ENCODE assay signal across 9 cellular contexts in genomic region chr12:52874573-52875435, GRCh38. TPM values are rescaled to one million over a fixed set of nuclear protein-coding genes. Genes with fewer than 3 reads are reported as not detected.
DNase-seq lines count a peak whose midpoint lies in the region; ATAC-seq, FAIRE-seq and TF ChIP-seq lines count a peak whose summit lies in the region.
"Had no signal": no experiment of that assay in that cellular context is flagged by ENCODE, and none has a peak within 500 bp of the region (broad histone marks: within the 10 kb centered on the region; RNA-seq: fewer than 3 reads in every experiment).

No MANE protein-coding gene starts in this region.

- peaks cover 10 to 24% (median 16%) of the 10 kb centered on the region in 4 donors for H3K4me1 Mint-ChIP-seq in CD4-positive, alpha-beta memory T cell

- H2AFZ ChIP-seq in OCI-LY7 (ENCODE audit: low read length): no peak overlapping the region

- H4K20me1 ChIP-seq in OCI-LY7 (ENCODE audit: insufficient read depth, low read length): no peaks in the 10 kb centered on the region

- no peak for DNase-seq in CD4-positive, alpha-beta memory T cell
- DNase-seq in OCI-LY7 (ENCODE audit: low spot score): no peak
- DNase-seq in epithelial cell of esophagus (ENCODE audit: low read depth): no peak
- DNase-seq in pancreas: peak in 1 of 6 donors; percentile 59
- no peak for DNase-seq in NCI-H1417 (lab: John Stamatoyannopoulos, UW)
- no peak for DNase-seq in NCI-H526 treated with DMSO at 0.1 percent for 48 hours (lab: John Stamatoyannopoulos, UW)
- DNase-seq in C1 segment of cervical spinal cord (lab: John Stamatoyannopoulos, UW): no peak
- DNase-seq: NCI-H1417 treated with DMSO at 0.1 percent for 48 hours had no signal

- FAIRE-seq in pancreas (lab: Jason Lieb, UNC): no peak

- H3K27me3 ChIP-seq in CD4-positive, alpha-beta memory T cell (ENCODE audit: insufficient read depth, low read length): no peaks in the 10 kb centered on the region
- H3K27me3 ChIP-seq in pancreas: no peaks in the 10 kb centered on the region

- peak overlapping the region in 1 of 2 donors; percentile 41 for H3K4me3 ChIP-seq in CD4-positive, alpha-beta memory T cell (ENCODE audit: low read length in 2 of 2)
- H3K4me3 ChIP-seq in OCI-LY7 (ENCODE audit: low read depth, low read length, poor library complexity, severe bottlenecking) (peak overlapping the region; percentile 23), epithelial cell of esophagus (ENCODE audit: low read length) (peak overlapping the region; percentile 30), pancreas (peak overlapping the region in 3 of 4 donors; percentile 32 to 61 (median 58))

- intact Hi-C loops in CD4-positive, alpha-beta memory T cell (cut with micrococcal nuclease): loop anchor here (5.0 kb wide), 1 partner anchor 548 kb away; no protein-coding TSS in a partner anchor
- intact Hi-C loops in OCI-LY7 (cut with micrococcal nuclease; ENCODE audit: unreplicated experiment) (no loop called here), pancreas (cut with DNase I) (loop anchor here (5.0 to 10.0 kb wide), 3 partner anchors 290 to 718 kb away; no protein-coding TSS in a partner anchor)

- no peaks in the 10 kb centered on the region for H3K9me2 ChIP-seq in OCI-LY7 (ENCODE audit: insufficient read depth, low read length)

- no peaks in the 10 kb centered on the region for H3K79me2 ChIP-seq in OCI-LY7 (ENCODE audit: insufficient read depth, low read depth, low read length)

- 65 to 69% methylated on average over 10 of the region's 10 CpGs for WGBS in pancreas, 2 donors

- H3K27me3 Mint-ChIP-seq in CD4-positive, alpha-beta memory T cell: peaks cover 0 to under 1% of the 10 kb centered on the region in 2 donors

- CTCF ChIA-PET in CD4-positive, alpha-beta memory T cell (lab: Charles Lee; ENCODE audit: partially characterized antibody): interaction anchor here (4.0 to 14.4 kb wide), 5 partner anchors 6 to 501 kb away, joined by 23 to 317 read pairs (median 34); partner anchors contain the start of gene KRT74
- CTCF ChIA-PET in OCI-LY7 (lab: Charles Lee; ENCODE audit: unreplicated experiment): interaction anchor here (0.6 kb wide), 1 partner anchor 13 kb away, joined by 3 read pairs; no protein-coding TSS in a partner anchor

- peak overlapping the region in 6 of 7 donors; percentile 59 to 87 (median 78) for H3K27ac Mint-ChIP-seq in CD4-positive, alpha-beta memory T cell

- H3K9me3 Mint-ChIP-seq in CD4-positive, alpha-beta memory T cell: peaks cover 0 to 3% (median 0%) of the 10 kb centered on the region in 8 donors

- H3K9me3 ChIP-seq in CD4-positive, alpha-beta memory T cell (ENCODE audit: control insufficient read depth in 1 of 2, low read length in 2 of 2): no peaks in the 10 kb centered on the region
- H3K9me3 ChIP-seq in OCI-LY7 (ENCODE audit: low read length): no peaks in the 10 kb centered on the region
- no peaks in the 10 kb centered on the region for H3K9me3 ChIP-seq in pancreas

- H3K4me1 ChIP-seq in CD4-positive, alpha-beta memory T cell (ENCODE audit: insufficient read depth, low read length): peaks cover 14% of the 10 kb centered on the region
- peaks cover 13% of the 10 kb centered on the region for H3K4me1 ChIP-seq in OCI-LY7 (ENCODE audit: insufficient read depth, low read length, poor library complexity, severe bottlenecking)
- peaks cover 0 to 9% (median 0%) of the 10 kb centered on the region in 3 donors for H3K4me1 ChIP-seq in pancreas

- no peaks in the 10 kb centered on the region for H3K36me3 ChIP-seq in CD4-positive, alpha-beta memory T cell (ENCODE audit: insufficient read depth, low read length)
- H3K36me3 ChIP-seq in OCI-LY7 (ENCODE audit: insufficient read depth, low read length) (no peaks in the 10 kb centered on the region), pancreas (no peaks in the 10 kb centered on the region)

- peak overlapping the region; percentile 46; the same call in 1 of the 2 replicates for H3K4me2 ChIP-seq in OCI-LY7 (ENCODE audit: low read length)

- no peak overlapping the region for H3K27ac ChIP-seq in CD4-positive, alpha-beta memory T cell (ENCODE audit: low read depth, low read length)
- H3K27ac ChIP-seq in OCI-LY7 (ENCODE audit: low read depth, low read length, poor library complexity, severe bottlenecking) (no peak overlapping the region), pancreas (peak overlapping the region; percentile 31 to 90 (median 46))

- BruUV-seq in OCI-LY7 (replicated peaks; lab: Mats Ljungman, UMichigan): no TSS peak

- ATAC-seq in pancreas: no peak
- ATAC-seq in GM21528 (IDR thresholded peaks at IDR 0.05; ENCODE audit: low FRiP score, unreplicated experiment): no peak

- H3K4me3 Mint-ChIP-seq in CD4-positive, alpha-beta memory T cell: peak overlapping the region; percentile 67 to 85 (median 77)

- no peak for TF ChIP-seq CTCF in OCI-LY7 (conservative IDR thresholded peaks at IDR 0.05; ENCODE audit: low read length)
- no peak for TF ChIP-seq CTCF in epithelial cell of esophagus (IDR thresholded peaks at IDR 0.05; ENCODE audit: insufficient read depth, low read depth, low read length, missing control alignments)
- TF ChIP-seq CTCF in pancreas (IDR thresholded peaks at IDR 0.05): no peak

- POLR2A ChIA-PET in CD4-positive, alpha-beta memory T cell (lab: Charles Lee; ENCODE audit: partially characterized antibody): interaction anchor here (2.0 kb wide), 1 partner anchor 264 kb away, joined by 11 read pairs; no protein-coding TSS in a partner anchor
- POLR2A ChIA-PET in OCI-LY7 (lab: Charles Lee): no interaction called here

- H3K36me3 Mint-ChIP-seq in CD4-positive, alpha-beta memory T cell: no peaks in the 10 kb centered on the region

RNA-seq across cellular contexts. Expression of gene KRT78, which starts 26.0 kb away (rescaled TPM):
- not detected for total RNA-seq in CD4-positive, alpha-beta memory T cell
- not detected for polyA plus RNA-seq in CD4-positive, alpha-beta memory T cell
- not detected in 2 replicates for total RNA-seq in OCI-LY7 (2014; rRNA removed; shearing (Covaris generic))
- total RNA-seq in OCI-LY7 (2022) (not detected in 2 replicates), pancreas (under 1 TPM in 2 of 6 donors, not detected in 4; 0.35 to 0.56 TPM)
- 1 to 10 TPM in 1 of 2 donors, under 1 TPM in 1; 0.27 to 1.1 TPM for polyA plus RNA-seq in pancreas

RNA-seq across cellular contexts. Expression of gene KRT8, which starts 30.1 kb away (rescaled TPM):
- total RNA-seq in CD4-positive, alpha-beta memory T cell: under 1 TPM; 0.29 to 0.91 TPM
- polyA plus RNA-seq in CD4-positive, alpha-beta memory T cell: 1 to 10 TPM in 1 of 2 donors, under 1 TPM in 1; 0.36 to 1.1 TPM
- 0.16 TPM in 1 of 2 replicates, not detected in the other for total RNA-seq in OCI-LY7 (2014; rRNA removed; shearing (Covaris generic))
- total RNA-seq in OCI-LY7 (2022) (0.89 TPM in 2 replicates), pancreas (100 to 1,000 TPM; 317 to 789 (median 496) TPM)
- polyA plus RNA-seq in pancreas: 100 to 1,000 TPM; 698 to 759 TPM

RNA-seq across cellular contexts. Expression of gene KRT79, which starts 40.7 kb away (rescaled TPM):
- total RNA-seq in CD4-positive, alpha-beta memory T cell: not detected
- not detected for polyA plus RNA-seq in CD4-positive, alpha-beta memory T cell
- not detected in 2 replicates for total RNA-seq in OCI-LY7 (2014; rRNA removed; shearing (Covaris generic))
- total RNA-seq in OCI-LY7 (2022): not detected in 2 replicates
- total RNA-seq in pancreas: under 1 TPM in 1 of 6 donors, not detected in 5; 0.09 TPM
- not detected for polyA plus RNA-seq in pancreas

Comparison
In these comparisons a context has a peak if more than half of its experiments do, and no peak if none do; other contexts are left out.
1. H3K27ac ChIP-seq: peak in pancreas (4 of 4); none in CD4-positive, alpha-beta memory T cell (single experiment) and OCI-LY7 (single experiment).
2. RNA of gene KRT8, which starts 30.1 kb away (total RNA-seq): 317 to 789 TPM in pancreas; 0.29 to 0.91 TPM in CD4-positive, alpha-beta memory T cell and 0.16 to 0.89 TPM in OCI-LY7; every median in the first group is over 100 times any median in the second.